In genomic region chr15:85504739-85505676, GRCh38 we compare ENCODE assay signal across 8 cellular contexts.
DNase-seq lines count a peak whose midpoint lies in the region; ATAC-seq and TF ChIP-seq lines count a peak whose summit lies in the region.

No MANE protein-coding gene starts in this region.

- H3K36me3 ChIP-seq in Loucy (ENCODE audit: insufficient read depth, low read length) (no peaks in the 10 kb centered on the region), mesendoderm (ENCODE audit: control insufficient read depth, insufficient read depth, low read length) (no peaks in the 10 kb centered on the region), suprapubic skin (no peaks in the 10 kb centered on the region)

- no peak for TF ChIP-seq EP300 in suprapubic skin (IDR thresholded peaks at IDR 0.05)

- H4K20me1 ChIP-seq in Loucy (ENCODE audit: insufficient read depth, low read length, poor library complexity, severe bottlenecking): no peaks in the 10 kb centered on the region

- ATAC-seq in GM21447 (IDR thresholded peaks at IDR 0.05; ENCODE audit: unreplicated experiment): no peak

- TF ChIP-seq CTCF in Loucy (conservative IDR thresholded peaks at IDR 0.05; ENCODE audit: low read length) (peak; percentile 87), suprapubic skin (IDR thresholded peaks at IDR 0.05) (peak; percentile 30 to 54)

- no peaks in the 10 kb centered on the region for H3F3A ChIP-seq in Loucy (ENCODE audit: low read depth)

- no peak overlapping the region for H3K4me3 Mint-ChIP-seq in dendritic cell treated with granulocyte-macrophage colony-stimulating factor and Interleukin-4, amounts not matched to agents 40 ng/mL and 50 ng/mL, for 4 days

- no peaks in the 10 kb centered on the region for H3K36me3 Mint-ChIP-seq in dendritic cell treated with granulocyte-macrophage colony-stimulating factor and Interleukin-4, amounts not matched to agents 40 ng/mL and 50 ng/mL, for 4 days (ENCODE audit: low read depth)

- no peaks in the 10 kb centered on the region for H3K9me2 ChIP-seq in Loucy (replicated peaks; ENCODE audit: low read depth, low read length)

- peak overlapping the region; percentile 42 for H3K56ac ChIP-seq in mesendoderm (ENCODE audit: low read length)

- no peak overlapping the region for H2BK120ac ChIP-seq in mesendoderm (ENCODE audit: low read depth, low read length)

- no peaks in the 10 kb centered on the region for H3K9me3 ChIP-seq in Loucy (ENCODE audit: insufficient read depth, low read depth, low read length)
- no peaks in the 10 kb centered on the region for H3K9me3 ChIP-seq in suprapubic skin

- no peak overlapping the region for H3K23ac ChIP-seq in mesendoderm (ENCODE audit: low read length)

- DNase-seq in DMS 273 (lab: John Stamatoyannopoulos, UW; ENCODE audit: unreplicated experiment) (peak; percentile 71), DMS 273 treated with DMSO at 0.1 percent for 48 hours (lab: John Stamatoyannopoulos, UW) (no peak), T-helper 2 cell (peak in 3 of 5 experiments; percentile 11 to 77 (median 23)), mesendoderm (peak; percentile 59), suprapubic skin (ENCODE audit: low spot score in 2 of 2) (no peak)

- H3K27ac Mint-ChIP-seq in dendritic cell treated with granulocyte-macrophage colony-stimulating factor and Interleukin-4, amounts not matched to agents 40 ng/mL and 50 ng/mL, for 4 days: peak overlapping the region; percentile 15

- H3K79me2 ChIP-seq in Loucy (ENCODE audit: insufficient read depth, low read length) (peaks cover 16% of the 10 kb centered on the region), mesendoderm (ENCODE audit: control insufficient read depth, insufficient read depth, low read length) (peaks cover 40% of the 10 kb centered on the region)

- TF ChIP-seq POLR2A in suprapubic skin (IDR thresholded peaks at IDR 0.05): no peak

- H2BK5ac ChIP-seq in mesendoderm (ENCODE audit: low read length): no peak overlapping the region

- WGBS in mesendoderm (ENCODE audit: extremely low coverage, insufficient coverage, low lambda C conversion rate): no CpG with 5 or more reads among the region's 8 CpGs
- 59% methylated on average over 8 of the region's 8 CpGs for WGBS in suprapubic skin

- no peak overlapping the region for H4K5ac ChIP-seq in mesendoderm (ENCODE audit: low read length)

- H3K4me1 ChIP-seq in Loucy (ENCODE audit: insufficient read depth, low read length, poor library complexity, severe bottlenecking) (peaks cover 4% of the 10 kb centered on the region), mesendoderm (ENCODE audit: control insufficient read depth, low read depth, low read length) (peaks cover 6% of the 10 kb centered on the region), suprapubic skin (peaks cover 9% of the 10 kb centered on the region)

- intact Hi-C loops in dendritic cell treated with granulocyte-macrophage colony-stimulating factor and Interleukin-4, amounts not matched to agents 40 ng/mL and 50 ng/mL, for 4 days (cut with micrococcal nuclease): loop anchor here (10.0 kb wide), 1 partner anchor 210 kb away; no protein-coding TSS in a partner anchor

- H3K9me3 Mint-ChIP-seq in dendritic cell treated with granulocyte-macrophage colony-stimulating factor and Interleukin-4, amounts not matched to agents 40 ng/mL and 50 ng/mL, for 4 days: no peaks in the 10 kb centered on the region

- no peaks in the 10 kb centered on the region for H3K27me3 ChIP-seq in Loucy (ENCODE audit: insufficient read depth, low read length, poor library complexity, severe bottlenecking)
- H3K27me3 ChIP-seq in mesendoderm (ENCODE audit: insufficient read depth, low read length, poor library complexity): no peaks in the 10 kb centered on the region
- H3K27me3 ChIP-seq in suprapubic skin: no peaks in the 10 kb centered on the region

- no peak overlapping the region for H3K4me3 ChIP-seq in Loucy (ENCODE audit: low read length, poor library complexity, severe bottlenecking)
- no peak overlapping the region for H3K4me3 ChIP-seq in mesendoderm (ENCODE audit: low read length)
- no peak overlapping the region for H3K4me3 ChIP-seq in suprapubic skin

- H3K4ac ChIP-seq in mesendoderm (ENCODE audit: low read depth, low read length): no peak overlapping the region

- H2AK5ac ChIP-seq in mesendoderm (ENCODE audit: low read length): no peak overlapping the region

- H3K79me1 ChIP-seq in mesendoderm (ENCODE audit: low read length): peaks cover 17% of the 10 kb centered on the region

- no peak overlapping the region for H2BK15ac ChIP-seq in mesendoderm (replicated peaks; ENCODE audit: low read depth)

- no peak overlapping the region for H3K9ac ChIP-seq in Loucy (ENCODE audit: low read depth, low read length, poor library complexity, severe bottlenecking)
- H3K9ac ChIP-seq in mesendoderm (ENCODE audit: low read length): no peak overlapping the region

- H4K8ac ChIP-seq in mesendoderm (ENCODE audit: low read depth, low read length): no peak overlapping the region

- H3K4me2 ChIP-seq in Loucy (ENCODE audit: low read depth, low read length, poor library complexity, severe bottlenecking): no peak overlapping the region
- no peak overlapping the region for H3K4me2 ChIP-seq in mesendoderm (ENCODE audit: low read length)

- no peaks in the 10 kb centered on the region for H3K27me3 Mint-ChIP-seq in dendritic cell treated with granulocyte-macrophage colony-stimulating factor and Interleukin-4, amounts not matched to agents 40 ng/mL and 50 ng/mL, for 4 days

- no peak overlapping the region for H2AFZ ChIP-seq in Loucy (ENCODE audit: low read length)

- H3K27ac ChIP-seq in mesendoderm (ENCODE audit: low read depth, low read length) (no peak overlapping the region), suprapubic skin (no peak overlapping the region)

- H3K18ac ChIP-seq in mesendoderm (ENCODE audit: low read length): no peak overlapping the region

- peaks cover 41% of the 10 kb centered on the region for H3K4me1 Mint-ChIP-seq in dendritic cell treated with granulocyte-macrophage colony-stimulating factor and Interleukin-4, amounts not matched to agents 40 ng/mL and 50 ng/mL, for 4 days (ENCODE audit: low read depth)

Comparison
In these comparisons a context has a peak if more than half of its experiments do, and no peak if none do; other contexts are left out.
1. DNase-seq: peak in DMS 273 (single experiment), T-helper 2 cell (3 of 5) and mesendoderm (single experiment); none in DMS 273 treated with DMSO at 0.1 percent for 48 hours (single experiment) and suprapubic skin (0 of 2).